In the genomic region with DNA sequence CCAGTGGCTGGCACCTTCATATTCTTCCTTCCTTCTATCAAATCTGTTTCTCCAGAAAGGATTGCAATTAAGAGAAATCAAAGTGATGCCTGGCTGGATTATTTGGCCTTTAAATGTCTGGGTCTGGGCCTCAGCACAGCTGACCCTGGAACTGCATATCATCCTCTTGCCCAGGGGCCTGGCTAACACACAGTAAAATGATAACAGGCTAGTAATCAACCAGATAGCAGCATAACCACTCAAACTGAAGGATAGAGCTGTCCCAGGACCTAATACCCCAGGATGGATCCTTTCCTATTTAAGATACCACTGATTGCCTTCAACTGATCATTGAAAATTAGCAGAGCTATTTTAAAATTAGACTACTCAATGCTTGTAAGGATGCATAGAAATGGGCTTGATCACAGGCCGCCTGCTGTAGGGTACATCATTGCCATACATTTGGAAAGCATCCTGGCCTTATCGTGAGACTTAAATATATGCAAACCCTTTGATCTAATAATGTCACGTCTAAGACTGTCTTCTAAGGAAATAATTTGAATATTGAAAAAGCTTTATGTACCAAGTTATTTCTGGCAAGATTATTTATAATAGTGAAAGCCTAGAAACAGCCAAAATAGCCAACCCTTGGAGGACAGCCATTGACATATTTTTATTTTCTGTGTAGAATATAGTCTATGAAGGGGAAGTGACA, we compare ENCODE assay signal across 22 cellular contexts.
"Had no signal": no experiment of that assay in that cellular context is flagged by ENCODE, and none has a peak within 500 bp of the region (broad histone marks: within the 10 kb centered on the region; RNA-seq: fewer than 3 reads in every experiment).

No MANE protein-coding gene starts in this region.

- H3K27ac ChIP-seq: HL-60, KMS-11, RWPE1 had no signal

- H3K4me3 ChIP-seq: K562 had no signal

- ATAC-seq: K562, Panc1, PC-3 had no signal

- FAIRE-seq: HTR-8/SVneo, K562 had no signal

- H3K4me2 ChIP-seq: KMS-11 had no signal

- DNase-seq: Kasumi-1; NCI-H1092 treated with DMSO at 0.1 percent for 48 hours; NCI-H1436; NCI-H187; NCI-H2029; NCI-H2081 treated with DMSO at 0.1 percent for 48 hours; NCI-H2171; NCI-H226; NCI-H446; NCI-H510A; NCI-H524 treated with DMSO at 0.1 percent for 48 hours; NCI-H69; NCI-H774; NK-92 treated with Interleukin-12 subunit alpha and Interleukin-12 subunit beta, amount 100 ng/mL, for 24 hours; PC-3; SHP77 had no signal

- H3K9ac ChIP-seq: KMS-11 had no signal
